In the genomic region with DNA sequence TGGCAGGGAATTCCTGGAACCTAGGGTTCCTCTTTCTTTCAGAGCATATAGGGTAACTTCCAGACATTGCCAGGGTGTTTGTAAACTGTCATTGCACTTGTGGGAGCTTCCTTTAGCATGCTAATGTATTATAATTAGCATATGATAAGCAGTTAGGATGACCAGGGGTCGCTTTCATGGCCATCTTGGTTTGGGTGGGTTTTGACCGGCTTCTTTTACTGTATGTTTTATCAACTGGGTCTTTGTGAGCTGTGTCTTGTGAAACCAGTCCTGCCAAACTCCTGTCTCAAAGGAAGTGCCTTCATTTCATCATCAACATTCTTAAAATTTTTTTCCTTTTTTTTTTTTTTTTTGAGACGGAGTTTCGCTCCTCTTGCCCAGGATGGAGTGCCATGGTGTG, we compare ENCODE assay signal across 20 cellular contexts. TPM values are rescaled to one million over a fixed set of nuclear protein-coding genes. Genes with fewer than 3 reads are reported as not detected.
DNase-seq lines count a peak whose midpoint lies in the region; ATAC-seq, FAIRE-seq and TF ChIP-seq lines count a peak whose summit lies in the region.
"Had no signal": no experiment of that assay in that cellular context is flagged by ENCODE, and none has a peak within 500 bp of the region (broad histone marks: within the 10 kb centered on the region; RNA-seq: fewer than 3 reads in every experiment).

No MANE protein-coding gene starts in this region.

- no peak for TF ChIP-seq CTCF in brain microvascular endothelial cell (IDR thresholded peaks at IDR 0.05; ENCODE audit: low read depth, low read length, missing control alignments)
- no peak for TF ChIP-seq CTCF in keratinocyte (optimal IDR thresholded peaks at IDR 0.05 in 1 of 3, IDR thresholded peaks at IDR 0.05 in 1 of 3, conservative IDR thresholded peaks at IDR 0.05 in 1 of 3; ENCODE audit: extremely low read depth in 1 of 3, insufficient read depth in 2 of 3, low read length in 3 of 3)
- no peak for TF ChIP-seq CTCF in foreskin keratinocyte (conservative IDR thresholded peaks at IDR 0.05)

- 49% methylated on average over 4 of the region's 4 CpGs for WGBS in HUES64

- FAIRE-seq in keratinocyte (lab: Jason Lieb, UNC), result peak; percentile 13
- FAIRE-seq: GM12891 had no signal

- H3K27ac ChIP-seq in HUES64 (ENCODE audit: low read depth, low read length) (peak overlapping the region; percentile 47; the same call in 1 of the 2 replicates), brain microvascular endothelial cell (no peak overlapping the region), keratinocyte (ENCODE audit: control insufficient read depth, insufficient read depth, low read length) (no peak overlapping the region), foreskin keratinocyte (no peak overlapping the region)
- H3K27ac ChIP-seq: heart right ventricle, stomach had no signal

- no peaks in the 10 kb centered on the region for H3K9me1 ChIP-seq in keratinocyte (ENCODE audit: control insufficient read depth, extremely low read depth, insufficient read depth, low read length)

- in situ Hi-C loops in brain microvascular endothelial cell (cut with HindIII; ENCODE audit: low pct_ligation_motif_present, low sequenced_read_pairs), result no loop called here

- H3K9me3 ChIP-seq in HUES64 (ENCODE audit: insufficient read depth, low read depth, low read length), result no peaks in the 10 kb centered on the region
- no peaks in the 10 kb centered on the region for H3K9me3 ChIP-seq in keratinocyte (ENCODE audit: control insufficient read depth, low read depth, low read length)
- H3K9me3 ChIP-seq: heart right ventricle, stomach had no signal

- H3K4me1 ChIP-seq in HUES64 (ENCODE audit: insufficient read depth, low read length) (peaks cover 11% of the 10 kb centered on the region; the same call in 1 of the 2 replicates), keratinocyte (ENCODE audit: control insufficient read depth, extremely low read depth, insufficient read depth, low read length) (peaks cover 4% of the 10 kb centered on the region), foreskin keratinocyte (peaks cover under 1% of the 10 kb centered on the region)

- dilution Hi-C loops in keratinocyte (cut with MboI; ENCODE audit: extremely low pct_ligation_motif_present, low sequenced_read_pairs), result no loop called here

- no peak for ATAC-seq in foreskin keratinocyte
- ATAC-seq: activated CD4-positive, CD25-positive, alpha-beta regulatory T cell treated with anti-CD3 and anti-CD28 coated beads, Interleukin-2, amount 50 U/mL, for 24 hours; esophagus mucosa; HCT116; heart right ventricle had no signal

- no peak overlapping the region for H3K4me2 ChIP-seq in keratinocyte (ENCODE audit: control insufficient read depth, extremely low read depth, insufficient read depth, low read depth, low read length)

- H3K79me2 ChIP-seq in keratinocyte (ENCODE audit: control insufficient read depth, insufficient read depth, low read length), result no peaks in the 10 kb centered on the region

- peak; percentile 65 for DNase-seq in EH (ENCODE audit: low read depth)
- peak; percentile 17 for DNase-seq in brain microvascular endothelial cell
- DNase-seq in keratinocyte (ENCODE audit: low read depth, low spot score), result no peak
- no peak for DNase-seq in NCI-H146 (lab: John Stamatoyannopoulos, UW)
- DNase-seq in stimulated activated CD8-positive, alpha-beta memory T cell treated with anti-CD3 and anti-CD28 coated beads, Interleukin-4, amount 100 ng/mL, for 48 hours, result no peak
- DNase-seq in foreskin keratinocyte, result no peak
- DNase-seq in T-helper 1 cell, result no peak
- DNase-seq: activated effector memory CD4-positive, alpha-beta T cell treated with anti-CD3 and anti-CD28 coated beads, Interleukin-2, amount 50 U/mL, for 16 hours; dermis blood vessel endothelial cell; heart right ventricle; kidney glomerular epithelial cell; NCI-H1105; NCI-H82; RPMI8226; stomach had no signal

- H4K20me1 ChIP-seq in keratinocyte (ENCODE audit: control insufficient read depth, extremely low read depth, insufficient read depth, low read length), result no peaks in the 10 kb centered on the region

- no peak overlapping the region for H3K4me3 ChIP-seq in HUES64 (ENCODE audit: low read length)
- no peak overlapping the region for H3K4me3 ChIP-seq in brain microvascular endothelial cell (ENCODE audit: low read depth, low read length)
- H3K4me3 ChIP-seq in keratinocyte (ENCODE audit: control insufficient read depth in 2 of 3, extremely low read depth in 1 of 3, insufficient read depth in 2 of 3, low read depth in 1 of 3, low read length in 3 of 3), result no peak overlapping the region
- H3K4me3 ChIP-seq: heart right ventricle, stomach had no signal

- H2AFZ ChIP-seq in keratinocyte (ENCODE audit: control insufficient read depth, low read length), result peak overlapping the region; percentile 8

- H3K9ac ChIP-seq in HUES64 (ENCODE audit: low read depth, low read length), result no peak overlapping the region
- no peak overlapping the region for H3K9ac ChIP-seq in keratinocyte (ENCODE audit: control insufficient read depth, extremely low read depth, insufficient read depth, low read length)

- no peaks in the 10 kb centered on the region for H3K27me3 ChIP-seq in HUES64 (ENCODE audit: insufficient read depth, low read length)
- H3K27me3 ChIP-seq in brain microvascular endothelial cell (replicated peaks), result no peaks in the 10 kb centered on the region
- H3K27me3 ChIP-seq in keratinocyte (ENCODE audit: control insufficient read depth, extremely low read depth, insufficient read depth, low read length), result no peaks in the 10 kb centered on the region
- no peaks in the 10 kb centered on the region for H3K27me3 ChIP-seq in foreskin keratinocyte
- H3K27me3 ChIP-seq: heart right ventricle, stomach had no signal

- H3K36me3 ChIP-seq in HUES64 (ENCODE audit: insufficient read depth, low read length) (no peaks in the 10 kb centered on the region), brain microvascular endothelial cell (replicated peaks) (no peaks in the 10 kb centered on the region), keratinocyte (ENCODE audit: control insufficient read depth in 2 of 2, extremely low read depth in 1 of 2, insufficient read depth in 2 of 2, low read length in 2 of 2) (no peaks in the 10 kb centered on the region)
- H3K36me3 ChIP-seq: heart right ventricle, stomach had no signal

RNA-seq across cellular contexts. Expression of a gene that starts 11.9 kb away (rescaled TPM):
- 41.0 TPM for polyA plus RNA-seq in HUES64 (2013, experiment 1 of 2)
- 42.2 TPM for polyA plus RNA-seq in HUES64 (2013, experiment 2 of 2)
- polyA plus RNA-seq in keratinocyte, result 14.0 to 45.3 TPM (median 29.2 TPM) in 3 replicates
- 2.9 TPM for polyA plus RNA-seq in keratinocyte (2011; ENCODE audit: low read depth)
- polyA plus RNA-seq in keratinocyte (2011; cell fraction: cytosol; rRNA removed), result 16.5 and 26.0 TPM in 2 replicates
- polyA plus RNA-seq in keratinocyte (2011; cell fraction: nucleus; rRNA removed), result 16.9 and 22.9 TPM in 2 replicates
- polyA plus RNA-seq in keratinocyte (2012; ENCODE audit: low replicate concordance), result 5.8 and 21.9 TPM in 2 replicates
- 5.2 to 25.8 TPM (median 6.0 TPM) in 3 replicates for polyA minus RNA-seq in keratinocyte
- polyA minus RNA-seq in keratinocyte (2011; cell fraction: cytosol; rRNA and poly(A)+ RNA removed), result 11.1 TPM
- polyA minus RNA-seq in keratinocyte (2011; cell fraction: nucleus; rRNA and poly(A)+ RNA removed), result 6.8 and 13.6 TPM in 2 replicates
- 72.3 and 82.7 TPM in 2 replicates for total RNA-seq in foreskin keratinocyte
- 36.9 and 49.8 TPM in 2 replicates for polyA plus RNA-seq in foreskin keratinocyte

Comparison
In these comparisons a context has a peak if more than half of its experiments do, and no peak if none do; other contexts are left out.
1. DNase-seq: peak in EH (single experiment) and brain microvascular endothelial cell (single experiment); none in keratinocyte (single experiment), NCI-H146 (single experiment), stimulated activated CD8-positive, alpha-beta memory T cell treated with anti-CD3 and anti-CD28 coated beads, Interleukin-4, amount 100 ng/mL, for 48 hours (single experiment), foreskin keratinocyte (0 of 2) and T-helper 1 cell (0 of 5).